Comparison of ENCODE assay signal across 16 cellular contexts in the genomic region with DNA sequence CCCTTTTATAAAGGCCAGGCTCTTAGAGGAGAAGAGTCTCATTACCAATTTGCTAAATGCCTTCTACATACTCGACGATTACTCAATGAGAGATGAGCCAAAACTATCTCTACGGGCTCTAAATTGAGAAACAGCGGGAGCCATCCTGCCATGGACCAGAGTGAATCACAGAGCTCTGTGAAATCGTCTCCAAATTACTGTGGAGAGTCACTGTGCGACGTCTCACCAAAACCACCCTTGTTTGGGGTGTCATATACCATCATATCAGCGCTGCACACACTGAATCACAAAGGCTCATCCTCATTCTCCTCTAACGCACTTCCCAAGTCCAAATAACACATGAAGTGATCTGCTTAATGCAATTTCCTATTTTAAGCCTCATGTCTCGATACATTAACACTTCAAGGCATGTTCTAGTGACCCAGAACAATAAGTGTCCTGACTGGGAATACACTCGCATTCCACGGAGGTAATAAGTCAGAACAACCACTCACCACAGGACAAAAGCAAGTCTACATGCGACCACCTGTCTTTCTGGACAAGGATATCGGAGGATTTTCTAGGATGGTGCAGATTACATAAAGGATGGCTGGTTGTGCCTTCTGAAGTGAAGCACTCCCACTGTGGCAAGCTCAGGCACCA. TPM values are rescaled to one million over a fixed set of nuclear protein-coding genes. Genes with fewer than 3 reads are reported as not detected.
A peak's percentile ranks its signal among the peaks of the same experiment; 100 is the strongest.
DNase-seq lines count a peak whose midpoint lies in the region; ATAC-seq and TF ChIP-seq lines count a peak whose summit lies in the region.
"Had no signal": no experiment of that assay in that cellular context is flagged by ENCODE, and none has a peak within 500 bp of the region (broad histone marks: within the 10 kb centered on the region; RNA-seq: fewer than 3 reads in every experiment).

No MANE protein-coding gene starts in this region.

- peak in 1 of 2 donors; percentile 44 for TF ChIP-seq POLR2A in gastrocnemius medialis (IDR thresholded peaks at IDR 0.05)

- no peaks in the 10 kb centered on the region for H3K9me3 Mint-ChIP-seq in natural killer cell
- H3K9me3 Mint-ChIP-seq: natural killer cell treated with Interleukin-12 subunit alpha and Interleukin-12 subunit beta and Interleukin-15 and Interleukin-18, amount 100 ng/mL, for 72 hours had no signal

- H3K4me3 Mint-ChIP-seq in natural killer cell, result no peak overlapping the region
- H3K4me3 Mint-ChIP-seq: natural killer cell treated with Interleukin-12 subunit alpha and Interleukin-12 subunit beta and Interleukin-15 and Interleukin-18, amount 100 ng/mL, for 72 hours had no signal

- H3K4me1 ChIP-seq in adipocyte (ENCODE audit: control insufficient read depth, insufficient read depth, low read length) (peaks cover 61% of the 10 kb centered on the region), gastrocnemius medialis (peaks cover 10 to 26% of the 10 kb centered on the region in 2 donors)

- no peaks in the 10 kb centered on the region for H3K4me1 Mint-ChIP-seq in natural killer cell

- H3K36me3 ChIP-seq in adipocyte (ENCODE audit: control insufficient read depth, insufficient read depth, low read length, severe bottlenecking) (peaks cover 59% of the 10 kb centered on the region), gastrocnemius medialis (no peaks in the 10 kb centered on the region)
- H3K36me3 ChIP-seq: SJCRH30 had no signal

- peak overlapping the region; percentile 19 for H3K4me3 ChIP-seq in adipocyte (ENCODE audit: low read length)
- no peak overlapping the region for H3K4me3 ChIP-seq in gastrocnemius medialis
- H3K4me3 ChIP-seq: SJCRH30 had no signal

- peak overlapping the region; percentile 74 for H3K9ac ChIP-seq in adipocyte (ENCODE audit: low read length)

- in situ Hi-C loops in Caki2 (cut with HindIII; ENCODE audit: low pct_unique_long_range_greater_than_20kb, low sequenced_read_pairs) (no loop called here), gastrocnemius medialis (cut with MboI; ENCODE audit: low sequenced_read_pairs in 4 of 4) (no loop called here)

- ATAC-seq in gastrocnemius medialis (peak; percentile 20 to 38), natural killer cell (no peak), HG03135 (IDR thresholded peaks at IDR 0.05; ENCODE audit: unreplicated experiment) (no peak)
- ATAC-seq: HCT116 had no signal

- H3K9me3 ChIP-seq in adipocyte (ENCODE audit: control insufficient read depth, low read length) (no peaks in the 10 kb centered on the region), gastrocnemius medialis (no peaks in the 10 kb centered on the region)
- H3K9me3 ChIP-seq: SJCRH30 had no signal

- no peak overlapping the region for H3K27ac Mint-ChIP-seq in natural killer cell
- H3K27ac Mint-ChIP-seq: natural killer cell treated with Interleukin-12 subunit alpha and Interleukin-12 subunit beta and Interleukin-15 and Interleukin-18, amount 100 ng/mL, for 72 hours had no signal

- TF ChIP-seq CTCF in gastrocnemius medialis (IDR thresholded peaks at IDR 0.05 in 4 of 5, conservative IDR thresholded peaks at IDR 0.05 in 1 of 5) (no peak), natural killer cell (IDR thresholded peaks at IDR 0.05) (no peak)

- H3K27me3 Mint-ChIP-seq in natural killer cell (ENCODE audit: low read depth in 2 of 2), result peaks cover 0 to 15% of the 10 kb centered on the region in 2 donors

- H3K36me3 Mint-ChIP-seq in natural killer cell, result no peaks in the 10 kb centered on the region
- H3K36me3 Mint-ChIP-seq: natural killer cell treated with Interleukin-12 subunit alpha and Interleukin-12 subunit beta and Interleukin-15 and Interleukin-18, amount 100 ng/mL, for 72 hours had no signal

- intact Hi-C loops in gastrocnemius medialis (cut with DNase I; ENCODE audit: low total_unique reads) (no loop called here), natural killer cell (cut with micrococcal nuclease) (no loop called here)

- peak overlapping the region; percentile 72 to 79 (median 76) for H3K27ac ChIP-seq in gastrocnemius medialis
- H3K27ac ChIP-seq: SJCRH30, WERI-Rb-1 had no signal

- H3K27me3 ChIP-seq in adipocyte (replicated peaks; ENCODE audit: control insufficient read depth, insufficient read depth, low read length) (no peaks in the 10 kb centered on the region), gastrocnemius medialis (no peaks in the 10 kb centered on the region)
- H3K27me3 ChIP-seq: SJCRH30 had no signal

- peak; percentile 25 for DNase-seq in Caki2 (ENCODE audit: low read depth)
- DNase-seq in adipocyte (ENCODE audit: low read depth), result no peak
- peak; percentile 62 for DNase-seq in iris pigment epithelial cell (ENCODE audit: low read depth)
- peak; percentile 26 to 64 for DNase-seq in gastrocnemius medialis
- no peak for DNase-seq in natural killer cell
- DNase-seq in inferior parietal cortex (ENCODE audit: extremely low spot score), result no peak
- DNase-seq in activated CD4-positive, CD25-positive, alpha-beta regulatory T cell treated with anti-CD3 and anti-CD28 coated beads, Interleukin-2, amount 50 U/mL, for 72 hours, result no peak
- DNase-seq: activated T-cell treated with anti-CD3 and anti-CD28 coated beads, Interleukin-2, amount 50 U/mL, for 1 hour; C1 segment of cervical spinal cord; NCI-H1417 treated with DMSO at 0.1 percent for 48 hours; NCI-H748 treated with DMSO at 0.1 percent for 48 hours; WERI-Rb-1 had no signal

RNA-seq across cellular contexts. Expression of a gene that starts 44.4 kb away (rescaled TPM):
- total RNA-seq in Caki2 (2014; rRNA removed; shearing (Covaris generic); ENCODE audit: low replicate concordance), result 0.37 and 1.2 TPM in 2 replicates
- 10 to 100 TPM; 33.7 to 79.0 (median 51.7) TPM for total RNA-seq in gastrocnemius medialis
- under 1 TPM; 0.32 to 0.92 (median 0.85) TPM for total RNA-seq in natural killer cell
- total RNA-seq: natural killer cell treated with Interleukin-12 subunit alpha and Interleukin-12 subunit beta and Interleukin-15 and Interleukin-18, amount 100 ng/mL, for 72 hours had no signal

Comparison
In these comparisons a context has a peak if more than half of its experiments do, and no peak if none do; other contexts are left out.
1. DNase-seq: peak in Caki2 (single experiment), iris pigment epithelial cell (single experiment) and gastrocnemius medialis (2 of 2); none in adipocyte (single experiment), natural killer cell (single experiment), inferior parietal cortex (single experiment) and activated CD4-positive, CD25-positive, alpha-beta regulatory T cell treated with anti-CD3 and anti-CD28 coated beads, Interleukin-2, amount 50 U/mL, for 72 hours (single experiment).
2. ATAC-seq: peak in gastrocnemius medialis (2 of 2); none in natural killer cell (0 of 3) and HG03135 (single experiment).
3. RNA of a gene that starts 44.4 kb away (total RNA-seq): 33.7 to 79.0 TPM in gastrocnemius medialis; 0.32 to 0.92 TPM in natural killer cell and 0.37 to 1.2 TPM in Caki2; every median in the first group is over 10 times any median in the second.